23 cellular contexts compared by ENCODE assay signal in genomic region chr19:39919976-39920375, GRCh38. TPM values are rescaled to one million over a fixed set of nuclear protein-coding genes. Genes with fewer than 3 reads are reported as not detected.
A peak's percentile ranks its signal among the peaks of the same experiment; 100 is the strongest.
DNase-seq lines count a peak whose midpoint lies in the region; ATAC-seq and TF ChIP-seq lines count a peak whose summit lies in the region.
"Had no signal": no experiment of that assay in that cellular context is flagged by ENCODE, and none has a peak within 500 bp of the region (broad histone marks: within the 10 kb centered on the region; RNA-seq: fewer than 3 reads in every experiment).

No MANE protein-coding gene starts in this region.

- H3K27ac ChIP-seq in trophoblast cell (ENCODE audit: low read depth, low read length) (no peak overlapping the region), coronary artery (no peak overlapping the region)
- H3K27ac ChIP-seq: PC-9, RWPE1, SK-N-MC had no signal

- no peak overlapping the region for H2AFZ ChIP-seq in trophoblast cell (ENCODE audit: insufficient read depth, low read length, poor library complexity)
- H2AFZ ChIP-seq: GM23338, PC-9 had no signal

- H3K27me3 Mint-ChIP-seq in activated T-cell treated with anti-CD3 and anti-CD28 coated beads, Interleukin-2, amount 50 U/mL, for 72 hours (ENCODE audit: low read depth) = no peaks in the 10 kb centered on the region

- H3K79me2 ChIP-seq in trophoblast cell (ENCODE audit: control insufficient read depth, insufficient read depth, low read length, poor library complexity) = no peaks in the 10 kb centered on the region

- H4K8ac ChIP-seq in trophoblast cell (ENCODE audit: low read depth, low read length) = no peak overlapping the region

- no peak for ATAC-seq in left lobe of liver
- no peak for ATAC-seq in HG03571 (IDR thresholded peaks at IDR 0.05; ENCODE audit: unreplicated experiment)
- no peak for ATAC-seq in GM19324 (IDR thresholded peaks at IDR 0.05; ENCODE audit: low FRiP score, unreplicated experiment)
- no peak for ATAC-seq in activated T-cell treated with anti-CD3 and anti-CD28 coated beads, Interleukin-2, amount 50 U/mL, for 72 hours (replicated peaks in 1 of 2)
- ATAC-seq: GM23338 had no signal

- peaks cover 0 to 3% of the 10 kb centered on the region in 2 donors for H3K36me3 Mint-ChIP-seq in activated T-cell treated with anti-CD3 and anti-CD28 coated beads, Interleukin-2, amount 50 U/mL, for 72 hours (ENCODE audit: insufficient read depth in 2 of 2)

- no peak overlapping the region for H3K4me2 ChIP-seq in trophoblast cell (ENCODE audit: low read length)
- H3K4me2 ChIP-seq: GM23338, PC-9 had no signal

- no peak overlapping the region for H3K9ac ChIP-seq in trophoblast cell (ENCODE audit: low read length)

- no peak overlapping the region for H2BK12ac ChIP-seq in trophoblast cell (ENCODE audit: low read length)

- no peaks in the 10 kb centered on the region for H3K27me3 ChIP-seq in trophoblast cell (ENCODE audit: insufficient read depth, low read length)

- H3K79me1 ChIP-seq in trophoblast cell (ENCODE audit: low read length) = no peaks in the 10 kb centered on the region

- no peak overlapping the region for H3K14ac ChIP-seq in trophoblast cell (ENCODE audit: low read length)

- H3K4me3 Mint-ChIP-seq in activated T-cell treated with anti-CD3 and anti-CD28 coated beads, Interleukin-2, amount 50 U/mL, for 72 hours = no peak overlapping the region
- H3K4me3 Mint-ChIP-seq: B cell, GM23338 had no signal

- no CpG with 5 or more reads among the region's 6 CpGs for WGBS in trophoblast cell (ENCODE audit: extremely low coverage, insufficient coverage, insufficient read length)

- no peak overlapping the region for H3K23ac ChIP-seq in trophoblast cell (ENCODE audit: low read length)

- H3K9me3 Mint-ChIP-seq in activated T-cell treated with anti-CD3 and anti-CD28 coated beads, Interleukin-2, amount 50 U/mL, for 72 hours = peaks cover 0 to 3% of the 10 kb centered on the region in 2 donors
- H3K9me3 Mint-ChIP-seq: GM23338 had no signal

- no peak overlapping the region for H3K18ac ChIP-seq in trophoblast cell (ENCODE audit: low read length)

- no peak overlapping the region for H2BK120ac ChIP-seq in trophoblast cell (ENCODE audit: insufficient read depth, low read length, poor library complexity)

- no peak overlapping the region for H4K12ac ChIP-seq in trophoblast cell (ENCODE audit: low read depth, low read length)

- H2AK5ac ChIP-seq in trophoblast cell (ENCODE audit: low read length) = no peak overlapping the region

- H3K27ac Mint-ChIP-seq in activated T-cell treated with anti-CD3 and anti-CD28 coated beads, Interleukin-2, amount 50 U/mL, for 72 hours = no peak overlapping the region
- H3K27ac Mint-ChIP-seq: B cell, CD14-positive monocyte, GM23338 had no signal

- no peaks in the 10 kb centered on the region for H3K36me3 ChIP-seq in trophoblast cell (ENCODE audit: control insufficient read depth in 1 of 2, insufficient read depth in 2 of 2, low read length in 2 of 2)
- H3K36me3 ChIP-seq: HAP-1 had no signal

- H3K4me1 Mint-ChIP-seq in activated T-cell treated with anti-CD3 and anti-CD28 coated beads, Interleukin-2, amount 50 U/mL, for 72 hours (ENCODE audit: low read depth) = peaks cover 7% of the 10 kb centered on the region
- H3K4me1 Mint-ChIP-seq: GM23338 had no signal

- no peak overlapping the region for H3K4me3 ChIP-seq in trophoblast cell (ENCODE audit: low read depth, low read length)
- H3K4me3 ChIP-seq in coronary artery = no peak overlapping the region
- H3K4me3 ChIP-seq: GM23338, HAP-1, PC-9, SK-N-MC had no signal

- no peaks in the 10 kb centered on the region for H3K4me1 ChIP-seq in trophoblast cell (ENCODE audit: control insufficient read depth in 1 of 2, insufficient read depth in 2 of 2, low read length in 2 of 2)
- H3K4me1 ChIP-seq: HAP-1 had no signal

- H3K4ac ChIP-seq in trophoblast cell (ENCODE audit: low read depth, low read length) = no peak overlapping the region

- H4K91ac ChIP-seq in trophoblast cell (ENCODE audit: low read depth, low read length) = no peak overlapping the region

- DNase-seq in ELR (ENCODE audit: low read depth) (peak; percentile 23), RPMI7951 (ENCODE audit: low read depth) (peak; percentile 7), left lobe of liver (ENCODE audit: low spot score) (peak; percentile 10), trophoblast cell (peak; percentile 94 to 99), coronary artery (ENCODE audit: low spot score) (no peak)
- no peak for DNase-seq in activated T-cell treated with anti-CD3 and anti-CD28 coated beads, Interleukin-2, amount 50 U/mL, for 72 hours
- DNase-seq: IMR-90, NCI-H1436, NCI-H187 treated with DMSO at 0.1 percent for 48 hours, NCI-H2107, NCI-H446 treated with DMSO at 0.1 percent for 48 hours, NCI-H526 treated with DMSO at 0.1 percent for 48 hours, SHP77 treated with DMSO at 0.1 percent for 48 hours had no signal

- no peak overlapping the region for H2BK5ac ChIP-seq in trophoblast cell (ENCODE audit: low read depth, low read length, poor library complexity)

- TF ChIP-seq CTCF in coronary artery (IDR thresholded peaks at IDR 0.05) = no peak

- peaks cover 2% of the 10 kb centered on the region for H3K9me3 ChIP-seq in trophoblast cell (ENCODE audit: insufficient read depth, low read depth, low read length)
- H3K9me3 ChIP-seq: HAP-1 had no signal

RNA-seq across cellular contexts. Expression of gene FCGBP, which starts 14.5 kb away (rescaled TPM):
- under 0.01 TPM in 1 of 2 replicates, not detected in the other for total RNA-seq in RPMI7951 (2014; rRNA removed; shearing (Covaris generic))
- 7.3 TPM for total RNA-seq in left lobe of liver
- polyA plus RNA-seq in trophoblast cell (2013) = 0.04 and 0.06 TPM in 2 replicates
- total RNA-seq in activated T-cell treated with anti-CD3 and anti-CD28 coated beads, Interleukin-2, amount 50 U/mL, for 72 hours = 10 to 100 TPM in 1 of 2 donors, 1 to 10 TPM in 1; 7.2 to 13.4 TPM
- total RNA-seq: A172 had no signal

RNA-seq across cellular contexts. Expression of gene PSMC4, which starts 51.0 kb away (rescaled TPM):
- 234 and 258 TPM in 2 replicates for total RNA-seq in RPMI7951 (2014; rRNA removed; shearing (Covaris generic))
- 47.9 TPM for total RNA-seq in left lobe of liver
- polyA plus RNA-seq in trophoblast cell (2013) = 163 and 169 TPM in 2 replicates
- total RNA-seq in activated T-cell treated with anti-CD3 and anti-CD28 coated beads, Interleukin-2, amount 50 U/mL, for 72 hours = 100 to 1,000 TPM; 101 to 114 TPM

Comparison
In these comparisons a context has a peak if more than half of its experiments do, and no peak if none do; other contexts are left out.
1. DNase-seq: peak in ELR (single experiment), RPMI7951 (single experiment), left lobe of liver (single experiment) and trophoblast cell (2 of 2); none in coronary artery (single experiment) and activated T-cell treated with anti-CD3 and anti-CD28 coated beads, Interleukin-2, amount 50 U/mL, for 72 hours (0 of 2).